1 cellular context compared by ENCODE assay signal in genomic region chr2:234998404-234999211, GRCh38.
TF ChIP-seq lines count a peak whose summit lies in the region.

No MANE protein-coding gene starts in this region.

TF ChIP-seq in HepG2, 621 proteins besides CTCF, POLR2A, EP300 and RAD21 (continued from another document and continues in another):
- no peak for TF ChIP-seq ZNF282 (IDR thresholded peaks at IDR 0.05; ENCODE audit: partially characterized antibody)
- 0 out of 2 replicates have a peak, but pooled peaks have one; percentile 29 for TF ChIP-seq GATAD1 (CRISPR knock-in tag; IDR thresholded peaks at IDR 0.05)
- TF ChIP-seq ZNF841 (CRISPR knock-in tag; IDR thresholded peaks at IDR 0.05; ENCODE audit: borderline replicate concordance): no peak
- no peak for TF ChIP-seq KAT2B (IDR thresholded peaks at IDR 0.05; ENCODE audit: borderline replicate concordance, low read depth, low read length)
- no peak for TF ChIP-seq SRY (CRISPR knock-in tag; IDR thresholded peaks at IDR 0.05)
- no peak for TF ChIP-seq JDP2 (CRISPR knock-in tag; IDR thresholded peaks at IDR 0.05; ENCODE audit: borderline replicate concordance)
- peak; percentile 66; the same call in 1 of the 2 replicates for TF ChIP-seq PHF21A (CRISPR knock-in tag; IDR thresholded peaks at IDR 0.05)
- peak; percentile 59; the same call in 1 of the 2 replicates for TF ChIP-seq HMG20A (CRISPR knock-in tag; IDR thresholded peaks at IDR 0.05; ENCODE audit: borderline replicate concordance)
- no peak for TF ChIP-seq NFRKB (IDR thresholded peaks at IDR 0.05)
- TF ChIP-seq ZBTB25 (CRISPR knock-in tag; IDR thresholded peaks at IDR 0.05): no peak
- TF ChIP-seq CEBPB (IDR thresholded peaks at IDR 0.05; ENCODE audit: borderline replicate concordance, low read depth, low read length): peak; percentile 31; the same call in 1 of the 2 replicates
- TF ChIP-seq ZBTB40 (IDR thresholded peaks at IDR 0.05): no peak
- TF ChIP-seq ZBTB40 (CRISPR knock-in tag; IDR thresholded peaks at IDR 0.05): no peak
- no peak for TF ChIP-seq REL (CRISPR knock-in tag; conservative IDR thresholded peaks at IDR 0.05)
- no peak for TF ChIP-seq MLXIP (CRISPR knock-in tag; IDR thresholded peaks at IDR 0.05; ENCODE audit: borderline replicate concordance)
- no peak; the same call in 1 of the 2 replicates for TF ChIP-seq KDM3A (CRISPR knock-in tag; IDR thresholded peaks at IDR 0.05; ENCODE audit: low read depth)
- peak; percentile 43; the same call in 1 of the 2 replicates for TF ChIP-seq ZNF614 (CRISPR knock-in tag; IDR thresholded peaks at IDR 0.05; ENCODE audit: borderline replicate concordance)
- TF ChIP-seq SP2 (CRISPR knock-in tag; IDR thresholded peaks at IDR 0.05): no peak
- no peak for TF ChIP-seq ZFP82 (CRISPR knock-in tag; IDR thresholded peaks at IDR 0.05; ENCODE audit: borderline replicate concordance)
- no peak for TF ChIP-seq RFX3 (CRISPR knock-in tag; IDR thresholded peaks at IDR 0.05)
- no peak for TF ChIP-seq ZFP36L2 (CRISPR knock-in tag; IDR thresholded peaks at IDR 0.05)
- 0 out of 2 replicates have a peak, but pooled peaks have one; percentile 66 for TF ChIP-seq ZNF280D (CRISPR knock-in tag; IDR thresholded peaks at IDR 0.05)
- TF ChIP-seq ZNF616 (CRISPR knock-in tag; IDR thresholded peaks at IDR 0.05; ENCODE audit: low read depth): no peak
- no peak for TF ChIP-seq PPARG (CRISPR knock-in tag; conservative IDR thresholded peaks at IDR 0.05)
- no peak for TF ChIP-seq ZNF234 (CRISPR knock-in tag; conservative IDR thresholded peaks at IDR 0.05)
- no peak for TF ChIP-seq ZSCAN20 (CRISPR knock-in tag; IDR thresholded peaks at IDR 0.05; ENCODE audit: borderline replicate concordance)
- no peak for TF ChIP-seq SATB2 (CRISPR knock-in tag; IDR thresholded peaks at IDR 0.05)
- no peak for TF ChIP-seq ZNF678 (CRISPR knock-in tag; IDR thresholded peaks at IDR 0.05)
- TF ChIP-seq ZNF180 (CRISPR knock-in tag; IDR thresholded peaks at IDR 0.05; ENCODE audit: borderline replicate concordance, low read depth): no peak
- no peak for TF ChIP-seq KMT2A (CRISPR knock-in tag; IDR thresholded peaks at IDR 0.05)
- TF ChIP-seq ZNF768 (CRISPR knock-in tag; IDR thresholded peaks at IDR 0.05): no peak
- TF ChIP-seq CEBPG (CRISPR knock-in tag; IDR thresholded peaks at IDR 0.05): no peak; the same call in none of the 2 replicates
- TF ChIP-seq THYN1 (CRISPR knock-in tag; IDR thresholded peaks at IDR 0.05; ENCODE audit: borderline replicate concordance, low read depth): no peak
- TF ChIP-seq NBN (conservative IDR thresholded peaks at IDR 0.05): no peak
- no peak for TF ChIP-seq ZNF737 (CRISPR knock-in tag; IDR thresholded peaks at IDR 0.05; ENCODE audit: borderline replicate concordance)
- TF ChIP-seq ZNF740 (CRISPR knock-in tag; IDR thresholded peaks at IDR 0.05): no peak
- TF ChIP-seq ZSCAN31 (CRISPR knock-in tag; IDR thresholded peaks at IDR 0.05; ENCODE audit: low read depth): peak; percentile 0; the same call in 1 of the 2 replicates
- no peak for TF ChIP-seq ZNF800 (CRISPR knock-in tag; IDR thresholded peaks at IDR 0.05)
- no peak for TF ChIP-seq SSRP1 (CRISPR knock-in tag; IDR thresholded peaks at IDR 0.05)
- TF ChIP-seq BRCA1 (CRISPR knock-in tag; IDR thresholded peaks at IDR 0.05): no peak
- no peak for TF ChIP-seq ZNF33A (CRISPR knock-in tag; IDR thresholded peaks at IDR 0.05; ENCODE audit: borderline replicate concordance)
- no peak; the same call in 1 of the 2 replicates for TF ChIP-seq MEIS1 (CRISPR knock-in tag; IDR thresholded peaks at IDR 0.05; ENCODE audit: borderline replicate concordance)
- no peak for TF ChIP-seq RNF2 (conservative IDR thresholded peaks at IDR 0.05; ENCODE audit: low read depth)
- no peak for TF ChIP-seq ZNF253 (CRISPR knock-in tag; IDR thresholded peaks at IDR 0.05; ENCODE audit: borderline replicate concordance)
- TF ChIP-seq MBD4 (IDR thresholded peaks at IDR 0.05; ENCODE audit: borderline replicate concordance, low read length): no peak
- TF ChIP-seq ZSCAN21 (CRISPR knock-in tag; IDR thresholded peaks at IDR 0.05; ENCODE audit: borderline replicate concordance): no peak
- TF ChIP-seq KDM6A (CRISPR knock-in tag; IDR thresholded peaks at IDR 0.05; ENCODE audit: low read depth): no peak
- TF ChIP-seq ZNF414 (CRISPR knock-in tag; IDR thresholded peaks at IDR 0.05): 0 out of 2 replicates have a peak, but pooled peaks have one; percentile 31
- TF ChIP-seq MTA3 (CRISPR knock-in tag; IDR thresholded peaks at IDR 0.05): no peak
- no peak for TF ChIP-seq ZNF569 (CRISPR knock-in tag; IDR thresholded peaks at IDR 0.05; ENCODE audit: borderline replicate concordance)
